27 cellular contexts compared by ENCODE assay signal in genomic region chr6:153485072-153485471, GRCh38.
"Had no signal": no experiment of that assay in that cellular context is flagged by ENCODE, and none has a peak within 500 bp of the region (broad histone marks: within the 10 kb centered on the region; RNA-seq: fewer than 3 reads in every experiment).

No MANE protein-coding gene starts in this region.

- H3K36me3 ChIP-seq: ascending aorta, breast epithelium, cardiac muscle cell, colonic mucosa, esophagus squamous epithelium, gastroesophageal sphincter, WERI-Rb-1 had no signal

- H3K27ac ChIP-seq: ascending aorta, breast epithelium, cardiac muscle cell, colonic mucosa, epithelial cell of prostate, esophagus squamous epithelium, gastroesophageal sphincter, WERI-Rb-1 had no signal

- H3K4me1 ChIP-seq: ascending aorta, breast epithelium, colonic mucosa, esophagus squamous epithelium, gastroesophageal sphincter had no signal

- ATAC-seq: activated CD4-positive, CD25-positive, alpha-beta regulatory T cell treated with anti-CD3 and anti-CD28 coated beads, Interleukin-2, amount 50 U/mL, for 24 hours; activated CD8-positive, alpha-beta T cell treated with anti-CD3 and anti-CD28 coated beads for 36 hours; activated naive CD8-positive, alpha-beta T cell treated with anti-CD3 and anti-CD28 coated beads, Interleukin-2, amount 50 U/mL, for 24 hours; gastroesophageal sphincter had no signal

- DNase-seq: activated B cell treated with CpG ODN at 0.5 μM for 24 hours; activated CD4-positive, alpha-beta T cell treated with anti-CD3 and anti-CD28 coated beads for 48 hours; activated CD4-positive, alpha-beta T cell treated with anti-CD3 and anti-CD28 coated beads, Interleukin-2, amount 50 U/mL, for 1 hour; activated CD4-positive, alpha-beta T cell treated with anti-CD3 and anti-CD28 coated beads, Interleukin-2, amount 50 U/mL, for 48 hours; activated CD8-positive, alpha-beta memory T cell treated with anti-CD3 and anti-CD28 coated beads for 24 hours; activated CD8-positive, alpha-beta T cell treated with anti-CD3 and anti-CD28 coated beads for 36 hours; activated effector memory CD4-positive, alpha-beta T cell treated with anti-CD3 and anti-CD28 coated beads, Interleukin-2, amount 50 U/mL, for 16 hours; activated naive CD4-positive, alpha-beta T cell treated with anti-CD3 and anti-CD28 coated beads for 36 hours; activated naive CD8-positive, alpha-beta T cell treated with anti-CD3 and anti-CD28 coated beads for 36 hours; activated naive CD8-positive, alpha-beta T cell treated with anti-CD3 and anti-CD28 coated beads, Interleukin-2, amount 50 U/mL, for 24 hours; activated T-cell treated with anti-CD3 and anti-CD28 coated beads, Interleukin-2, amount 50 U/mL, for 1 hour; activated T-cell treated with anti-CD3 and anti-CD28 coated beads, Interleukin-2, amount 50 U/mL, for 48 hours; central memory CD4-positive, alpha-beta T cell; cerebellar nuclear complex; colonic mucosa; effector CD8-positive, alpha-beta T cell; esophagus squamous epithelium; foreskin melanocyte; head of caudate nucleus; T-helper 9 cell; WERI-Rb-1 had no signal

- H3K27me3 ChIP-seq: ascending aorta, breast epithelium, cardiac muscle cell, colonic mucosa, esophagus squamous epithelium, gastroesophageal sphincter had no signal

- H3K9me3 ChIP-seq: colonic mucosa, esophagus squamous epithelium had no signal

- H3K4me3 ChIP-seq: ascending aorta, breast epithelium, cardiac muscle cell, colonic mucosa, esophagus squamous epithelium, gastroesophageal sphincter had no signal
